Comparison of ENCODE assay signal across 8 cellular contexts in genomic region chr4:2932951-2933565, GRCh38. TPM values are rescaled to one million over a fixed set of nuclear protein-coding genes. Genes with fewer than 3 reads are reported as not detected.
DNase-seq lines count a peak whose midpoint lies in the region; ATAC-seq lines count a peak whose summit lies in the region.

No MANE protein-coding gene starts in this region.

- peak overlapping the region; percentile 93 for H3K27ac Mint-ChIP-seq in activated CD8-positive, alpha-beta memory T cell treated with anti-CD3 and anti-CD28 coated beads, Interleukin-2, amount 10 ng/mL, durations not matched to agents 7 days and 5 days
- H3K27ac Mint-ChIP-seq in stimulated activated naive B cell treated with anti-CD40 and anti-IgM and Interleukin-4, amounts not matched to agents 10 μg/mL and 1 μg/mL and 100 μg/mL, for 72 hours: peak overlapping the region; percentile 97

- peaks cover 53% of the 10 kb centered on the region for H3K4me1 Mint-ChIP-seq in activated CD8-positive, alpha-beta memory T cell treated with anti-CD3 and anti-CD28 coated beads, Interleukin-2, amount 10 ng/mL, durations not matched to agents 7 days and 5 days
- H3K4me1 Mint-ChIP-seq in stimulated activated naive B cell treated with anti-CD40 and anti-IgM and Interleukin-4, amounts not matched to agents 10 μg/mL and 1 μg/mL and 100 μg/mL, for 72 hours: peaks cover 36 to 63% of the 10 kb centered on the region in 2 donors

- DNase-seq in HT-29 (ENCODE audit: low spot score): peak; percentile 21
- DNase-seq in activated CD8-positive, alpha-beta memory T cell treated with anti-CD3 and anti-CD28 coated beads, Interleukin-2, amount 10 ng/mL, durations not matched to agents 7 days and 5 days: peak; percentile 61
- peak; percentile 74 for DNase-seq in cardiac septum (ENCODE audit: low spot score)
- no peak for DNase-seq in stimulated activated naive B cell treated with anti-CD40 and anti-IgM and Interleukin-4, amounts not matched to agents 10 μg/mL and 1 μg/mL and 100 μg/mL, for 72 hours
- no peak for DNase-seq in Ammon's horn (ENCODE audit: low spot score)
- DNase-seq in NCI-H1436 treated with DMSO at 0.1 percent for 48 hours (lab: John Stamatoyannopoulos, UW): no peak
- no peak for DNase-seq in NCI-H82 treated with DMSO at 0.1 percent for 48 hours (lab: John Stamatoyannopoulos, UW; ENCODE audit: unreplicated experiment)
- DNase-seq in stimulated activated CD4-positive, alpha-beta T cell treated with anti-CD3 and anti-CD28 coated beads, Interleukin-1b, Interleukin-23, amount 100 ng/mL, for 48 hours: no peak

- ATAC-seq in activated CD8-positive, alpha-beta memory T cell treated with anti-CD3 and anti-CD28 coated beads, Interleukin-2, amount 10 ng/mL, durations not matched to agents 7 days and 5 days: no peak
- ATAC-seq in stimulated activated naive B cell treated with anti-CD40 and anti-IgM and Interleukin-4, amounts not matched to agents 10 μg/mL and 1 μg/mL and 100 μg/mL, for 72 hours (replicated peaks): no peak

- CTCF ChIA-PET in activated CD8-positive, alpha-beta memory T cell treated with anti-CD3 and anti-CD28 coated beads, Interleukin-2, amount 10 ng/mL, durations not matched to agents 7 days and 5 days (lab: Charles Lee): interaction anchor here (0.9 to 2.1 kb wide), 6 partner anchors 12 to 187 kb away, joined by 3 to 8 read pairs (median 3); no protein-coding TSS in a partner anchor

- H3K9me3 Mint-ChIP-seq in activated CD8-positive, alpha-beta memory T cell treated with anti-CD3 and anti-CD28 coated beads, Interleukin-2, amount 10 ng/mL, durations not matched to agents 7 days and 5 days (ENCODE audit: low read depth): no peaks in the 10 kb centered on the region
- no peaks in the 10 kb centered on the region for H3K9me3 Mint-ChIP-seq in stimulated activated naive B cell treated with anti-CD40 and anti-IgM and Interleukin-4, amounts not matched to agents 10 μg/mL and 1 μg/mL and 100 μg/mL, for 72 hours

- intact Hi-C loops in cardiac septum (cut with DNase I): loop anchor here (5.0 kb wide), 1 partner anchor 91 kb away; the partner anchor contains the start of gene ADD1

- peaks cover 33% of the 10 kb centered on the region for H3K36me3 Mint-ChIP-seq in activated CD8-positive, alpha-beta memory T cell treated with anti-CD3 and anti-CD28 coated beads, Interleukin-2, amount 10 ng/mL, durations not matched to agents 7 days and 5 days
- peaks cover 46 to 69% of the 10 kb centered on the region in 2 donors for H3K36me3 Mint-ChIP-seq in stimulated activated naive B cell treated with anti-CD40 and anti-IgM and Interleukin-4, amounts not matched to agents 10 μg/mL and 1 μg/mL and 100 μg/mL, for 72 hours

- peak overlapping the region; percentile 82 for H3K4me3 Mint-ChIP-seq in activated CD8-positive, alpha-beta memory T cell treated with anti-CD3 and anti-CD28 coated beads, Interleukin-2, amount 10 ng/mL, durations not matched to agents 7 days and 5 days
- peak overlapping the region; percentile 89 to 94 for H3K4me3 Mint-ChIP-seq in stimulated activated naive B cell treated with anti-CD40 and anti-IgM and Interleukin-4, amounts not matched to agents 10 μg/mL and 1 μg/mL and 100 μg/mL, for 72 hours

- no peaks in the 10 kb centered on the region for H3K27me3 Mint-ChIP-seq in activated CD8-positive, alpha-beta memory T cell treated with anti-CD3 and anti-CD28 coated beads, Interleukin-2, amount 10 ng/mL, durations not matched to agents 7 days and 5 days
- no peaks in the 10 kb centered on the region for H3K27me3 Mint-ChIP-seq in stimulated activated naive B cell treated with anti-CD40 and anti-IgM and Interleukin-4, amounts not matched to agents 10 μg/mL and 1 μg/mL and 100 μg/mL, for 72 hours

RNA-seq across cellular contexts. Expression of gene NOP14, which starts 30.1 kb away (rescaled TPM):
- 26.2 and 29.2 TPM in 2 replicates for total RNA-seq in HT-29 (2014; rRNA removed; shearing (Covaris generic))
- 10 to 100 TPM; 47.9 to 81.0 TPM for total RNA-seq in activated CD8-positive, alpha-beta memory T cell treated with anti-CD3 and anti-CD28 coated beads, Interleukin-2, amount 10 ng/mL, durations not matched to agents 7 days and 5 days
- 16.1 TPM for total RNA-seq in cardiac septum

RNA-seq across cellular contexts. Expression of gene GRK4, which starts 30.3 kb away (rescaled TPM):
- total RNA-seq in HT-29 (2014; rRNA removed; shearing (Covaris generic)): 2.3 and 3.7 TPM in 2 replicates
- 1 to 10 TPM; 3.0 to 4.4 TPM for total RNA-seq in activated CD8-positive, alpha-beta memory T cell treated with anti-CD3 and anti-CD28 coated beads, Interleukin-2, amount 10 ng/mL, durations not matched to agents 7 days and 5 days
- total RNA-seq in cardiac septum: 13.5 TPM

Comparison
In these comparisons a context has a peak if more than half of its experiments do, and no peak if none do; other contexts are left out.
1. DNase-seq: peak in HT-29 (single experiment), activated CD8-positive, alpha-beta memory T cell treated with anti-CD3 and anti-CD28 coated beads, Interleukin-2, amount 10 ng/mL, durations not matched to agents 7 days and 5 days (single experiment) and cardiac septum (single experiment); none in stimulated activated naive B cell treated with anti-CD40 and anti-IgM and Interleukin-4, amounts not matched to agents 10 μg/mL and 1 μg/mL and 100 μg/mL, for 72 hours (single experiment), Ammon's horn (single experiment), NCI-H1436 treated with DMSO at 0.1 percent for 48 hours (single experiment), NCI-H82 treated with DMSO at 0.1 percent for 48 hours (single experiment) and stimulated activated CD4-positive, alpha-beta T cell treated with anti-CD3 and anti-CD28 coated beads, Interleukin-1b, Interleukin-23, amount 100 ng/mL, for 48 hours (single experiment).